Comparison of ENCODE assay signal across 9 cellular contexts in genomic region chr1:173865468-173866164, GRCh38. TPM values are rescaled to one million over a fixed set of nuclear protein-coding genes. Genes with fewer than 3 reads are reported as not detected.
DNase-seq lines count a peak whose midpoint lies in the region; ATAC-seq and TF ChIP-seq lines count a peak whose summit lies in the region.
"Had no signal": no experiment of that assay in that cellular context is flagged by ENCODE, and none has a peak within 500 bp of the region (broad histone marks: within the 10 kb centered on the region; RNA-seq: fewer than 3 reads in every experiment).

No MANE protein-coding gene starts in this region.

- H3K36me3 ChIP-seq in A673 (ENCODE audit: insufficient read depth, low read length, poor library complexity, severe bottlenecking), result peaks cover 55% of the 10 kb centered on the region

- no peak overlapping the region for H2BK15ac ChIP-seq in H9 (ENCODE audit: low read depth, low read length)

- H3K4me2 ChIP-seq in H9 (ENCODE audit: insufficient read depth, insufficient read length, low read length), result peak overlapping the region; percentile 51

- peak overlapping the region; percentile 59 to 100 (median 99); a peak in 6 of 7 replicates for H3K27ac Mint-ChIP-seq in H9
- peak overlapping the region; percentile 90 to 100 for H3K27ac Mint-ChIP-seq in activated naive CD4-positive, alpha-beta T cell treated with anti-CD3 and anti-CD28 coated beads, Interleukin-2, amount 50 U/mL, for 72 hours

- no peak overlapping the region for H3K56ac ChIP-seq in H9 (ENCODE audit: insufficient read length, low read depth, low read length)

- H2BK12ac ChIP-seq in H9 (ENCODE audit: insufficient read length, low read depth, low read length), result no peak overlapping the region

- ATAC-seq in activated naive CD4-positive, alpha-beta T cell treated with anti-CD3 and anti-CD28 coated beads, Interleukin-2, amount 50 U/mL, for 72 hours, result no peak
- ATAC-seq in HG03135 (IDR thresholded peaks at IDR 0.05; ENCODE audit: unreplicated experiment), result no peak

- H3K79me2 ChIP-seq in H9 (ENCODE audit: insufficient read depth, low read length), result peaks cover 16% of the 10 kb centered on the region; the same call in 1 of the 2 replicates

- H3K14ac ChIP-seq in H9 (ENCODE audit: insufficient read depth, low read length), result no peak overlapping the region

- H3K4me1 Mint-ChIP-seq in H9, result peaks cover 25 to 42% of the 10 kb centered on the region in 2 experiments

- H3K23ac ChIP-seq in H9 (ENCODE audit: insufficient read length, low read depth, low read length), result no peak overlapping the region

- no peak overlapping the region for H4K5ac ChIP-seq in H9 (ENCODE audit: insufficient read length, low read depth, low read length)

- no peaks in the 10 kb centered on the region for H3K79me1 ChIP-seq in H9 (ENCODE audit: insufficient read depth, low read depth, low read length, poor library complexity, severe bottlenecking)

- TF ChIP-seq CTCF in A673 (conservative IDR thresholded peaks at IDR 0.05; ENCODE audit: low read depth, low read length), result no peak
- TF ChIP-seq CTCF in H9 (conservative IDR thresholded peaks at IDR 0.05), result no peak
- TF ChIP-seq CTCF in GM10266 (IDR thresholded peaks at IDR 0.05; ENCODE audit: control insufficient read depth, insufficient read depth, low read depth, missing control alignments), result no peak

- peak overlapping the region; percentile 76 for H3K4me3 ChIP-seq in A673 (ENCODE audit: low read depth, low read length, poor library complexity, severe bottlenecking)

- peak overlapping the region; percentile 98 for H3K9ac ChIP-seq in H9 (ENCODE audit: extremely low read depth, insufficient read length, low read length)

- no CpG with 5 or more reads among the region's 4 CpGs for WGBS in H9 (ENCODE audit: extremely low coverage, insufficient read length, low lambda C conversion rate)

- H2BK20ac ChIP-seq in H9 (ENCODE audit: low read depth, low read length, poor library complexity, severe bottlenecking), result no peak overlapping the region

- no TSS peak for BruUV-seq in A673 (replicated peaks; lab: Mats Ljungman, UMichigan)

- peaks cover 10% of the 10 kb centered on the region for H3K23me2 ChIP-seq in H9 (ENCODE audit: insufficient read length, low read depth, low read length, poor library complexity, severe bottlenecking)

- H4K91ac ChIP-seq in H9 (ENCODE audit: insufficient read length, low read depth, low read length), result no peak overlapping the region

- no peak overlapping the region for H3K4ac ChIP-seq in H9 (ENCODE audit: low read depth, low read length)

- peaks cover 3% of the 10 kb centered on the region; the same call in 1 of the 2 replicates for H3K27me3 Mint-ChIP-seq in H9 (ENCODE audit: low read depth)

- no peaks in the 10 kb centered on the region for H3K9me3 ChIP-seq in A673 (ENCODE audit: low read depth, low read length, poor library complexity, severe bottlenecking)
- H3K9me3 ChIP-seq in H9 (ENCODE audit: control insufficient read depth, low read depth, low read length), result no peaks in the 10 kb centered on the region

- H3T11ph ChIP-seq in H9 (ENCODE audit: low read length), result no peak overlapping the region

- H3K18ac ChIP-seq in H9 (ENCODE audit: insufficient read length, low read depth, low read length), result no peak overlapping the region

- DNase-seq in A673 (ENCODE audit: low spot score), result no peak
- DNase-seq in H9, result no peak
- no peak for DNase-seq in activated naive CD4-positive, alpha-beta T cell treated with anti-CD3 and anti-CD28 coated beads, Interleukin-2, amount 50 U/mL, for 72 hours (ENCODE audit: low spot score in 2 of 2)
- peak; percentile 22 for DNase-seq in iris pigment epithelial cell (ENCODE audit: low read depth)
- no peak for DNase-seq in A172 (ENCODE audit: low spot score)
- DNase-seq in GM10266 (ENCODE audit: extremely low spot score), result no peak
- DNase-seq in dermis blood vessel endothelial cell, result no peak
- DNase-seq: NCI-H1930 had no signal

- peak overlapping the region; percentile 98 to 99 for H3K4me3 Mint-ChIP-seq in H9

- H2BK120ac ChIP-seq in H9 (ENCODE audit: low read depth, low read length, poor library complexity, severe bottlenecking), result no peak overlapping the region

- no peaks in the 10 kb centered on the region for H4K20me1 ChIP-seq in H9 (ENCODE audit: control insufficient read depth, insufficient read depth, insufficient read length)

- H3K4me1 ChIP-seq in A673 (ENCODE audit: insufficient read depth, low read length, poor library complexity, severe bottlenecking), result peaks cover 21% of the 10 kb centered on the region
- H3K4me1 ChIP-seq in H9 (ENCODE audit: insufficient read depth, low read length), result no peaks in the 10 kb centered on the region

- H3K27ac ChIP-seq in A673 (ENCODE audit: low read depth, low read length, poor library complexity, severe bottlenecking), result peak overlapping the region; percentile 85
- H3K27ac ChIP-seq in H9 (ENCODE audit: insufficient read length, low read depth, low read length), result peak overlapping the region; percentile 68

- intact Hi-C loops in A673 (cut with micrococcal nuclease; ENCODE audit: unreplicated experiment), result loop anchor here (5.0 kb wide), 1 partner anchor 157 kb away; the partner anchor contains the start of gene RC3H1

- H2BK5ac ChIP-seq in H9 (ENCODE audit: insufficient read length, low read length), result no peak overlapping the region

- H2AFZ ChIP-seq in H9 (ENCODE audit: low read length), result no peak overlapping the region

- peaks cover 0 to 9% of the 10 kb centered on the region in 2 experiments; a peak in 2 of 5 replicates for H3K9me3 Mint-ChIP-seq in H9
- H3K9me3 Mint-ChIP-seq in activated naive CD4-positive, alpha-beta T cell treated with anti-CD3 and anti-CD28 coated beads, Interleukin-2, amount 50 U/mL, for 72 hours, result no peaks in the 10 kb centered on the region

- H3K36me3 Mint-ChIP-seq in H9 (ENCODE audit: insufficient read depth in 1 of 3, low read depth in 3 of 3), result peaks cover 49 to 74% (median 54%) of the 10 kb centered on the region in 3 experiments
- H3K36me3 Mint-ChIP-seq in activated naive CD4-positive, alpha-beta T cell treated with anti-CD3 and anti-CD28 coated beads, Interleukin-2, amount 50 U/mL, for 72 hours, result peaks cover 47 to 54% of the 10 kb centered on the region in 2 donors

- CTCF ChIA-PET in A673 (lab: Charles Lee), result no interaction called here

- POLR2A ChIA-PET in A673 (lab: Charles Lee; ENCODE audit: low non-redundant PET), result interaction anchor here (0.6 kb wide), 1 partner anchor 306 kb away, joined by 3 read pairs; no protein-coding TSS in a partner anchor

- H3K27me3 ChIP-seq in A673 (replicated peaks; ENCODE audit: insufficient read depth, low read depth, low read length, poor library complexity), result no peaks in the 10 kb centered on the region
- no peaks in the 10 kb centered on the region for H3K27me3 ChIP-seq in H9 (ENCODE audit: insufficient read depth, low read length)

- H2AK5ac ChIP-seq in H9 (ENCODE audit: insufficient read length, low read length), result no peak overlapping the region

- no peak overlapping the region for H4K8ac ChIP-seq in H9 (replicated peaks; ENCODE audit: insufficient read length, low read depth, low read length)

RNA-seq across cellular contexts. Expression of gene GAS5, which starts 2.2 kb away (rescaled TPM):
- 479 and 503 TPM in 2 replicates for total RNA-seq in A673 (2021)
- total RNA-seq in H9 (2021), result 677 and 690 TPM in 2 replicates
- total RNA-seq in activated naive CD4-positive, alpha-beta T cell treated with anti-CD3 and anti-CD28 coated beads, Interleukin-2, amount 50 U/mL, for 72 hours, result 100 to 1,000 TPM; 846 to 962 TPM
- 238 and 253 TPM in 2 replicates for total RNA-seq in A172 (2014; rRNA removed; shearing (Covaris generic))
- 180 and 432 TPM in 2 replicates for total RNA-seq in dermis blood vessel endothelial cell

RNA-seq across cellular contexts. Expression of gene ZBTB37, which starts 2.6 kb away (rescaled TPM):
- total RNA-seq in A673 (2021) (15.8 and 17.2 TPM in 2 replicates), H9 (2021) (10.6 and 12.0 TPM in 2 replicates), dermis blood vessel endothelial cell (5.5 and 6.0 TPM in 2 replicates)
- 10 to 100 TPM in 1 of 2 donors, 1 to 10 TPM in 1; 9.5 to 21.4 TPM for total RNA-seq in activated naive CD4-positive, alpha-beta T cell treated with anti-CD3 and anti-CD28 coated beads, Interleukin-2, amount 50 U/mL, for 72 hours
- total RNA-seq in A172 (2014; rRNA removed; shearing (Covaris generic)), result 5.6 and 7.5 TPM in 2 replicates

RNA-seq across cellular contexts. Expression of gene CENPL, which starts 40.9 kb away (rescaled TPM):
- total RNA-seq in A673 (2021) (34.3 and 35.7 TPM in 2 replicates), H9 (2021) (14.4 and 16.9 TPM in 2 replicates), dermis blood vessel endothelial cell (13.4 and 19.6 TPM in 2 replicates)
- 10 to 100 TPM; 29.5 to 30.4 TPM for total RNA-seq in activated naive CD4-positive, alpha-beta T cell treated with anti-CD3 and anti-CD28 coated beads, Interleukin-2, amount 50 U/mL, for 72 hours
- total RNA-seq in A172 (2014; rRNA removed; shearing (Covaris generic)), result 56.5 and 65.9 TPM in 2 replicates

RNA-seq across cellular contexts. Expression of gene DARS2, which starts 41.1 kb away (rescaled TPM):
- total RNA-seq in A673 (2021) (41.6 and 43.4 TPM in 2 replicates), H9 (2021) (35.0 and 35.5 TPM in 2 replicates), dermis blood vessel endothelial cell (13.8 and 31.8 TPM in 2 replicates)
- total RNA-seq in activated naive CD4-positive, alpha-beta T cell treated with anti-CD3 and anti-CD28 coated beads, Interleukin-2, amount 50 U/mL, for 72 hours, result 10 to 100 TPM; 31.1 to 40.7 TPM
- 40.3 and 44.7 TPM in 2 replicates for total RNA-seq in A172 (2014; rRNA removed; shearing (Covaris generic))

RNA-seq across cellular contexts. Expression of gene SERPINC1, which starts 51.5 kb away (rescaled TPM):
- total RNA-seq in A673 (2021) (not detected in 2 replicates), H9 (2021) (not detected in 2 replicates), dermis blood vessel endothelial cell (0.05 TPM in 1 of 2 replicates, not detected in the other)
- total RNA-seq in activated naive CD4-positive, alpha-beta T cell treated with anti-CD3 and anti-CD28 coated beads, Interleukin-2, amount 50 U/mL, for 72 hours, result under 1 TPM in 1 of 2 donors, not detected in 1; 0.27 TPM
- total RNA-seq in A172 (2014; rRNA removed; shearing (Covaris generic)), result not detected in 2 replicates
